26 cellular contexts compared by ENCODE assay signal in genomic region chr11:125272092-125272491, GRCh38.
DNase-seq lines count a peak whose midpoint lies in the region; ATAC-seq and TF ChIP-seq lines count a peak whose summit lies in the region.
"Had no signal": no experiment of that assay in that cellular context is flagged by ENCODE, and none has a peak within 500 bp of the region (broad histone marks: within the 10 kb centered on the region; RNA-seq: fewer than 3 reads in every experiment).

No MANE protein-coding gene starts in this region.

- no peaks in the 10 kb centered on the region for H3K9me3 Mint-ChIP-seq in effector memory CD8-positive, alpha-beta T cell
- H3K9me3 Mint-ChIP-seq: activated CD4-positive, alpha-beta T cell treated with anti-CD3 and anti-CD28 coated beads, Interleukin-2, amount 10 ng/mL, durations not matched to agents 7 days and 5 days; activated naive CD4-positive, alpha-beta T cell treated with anti-CD3 and anti-CD28 coated beads, Interleukin-2, amount 50 U/mL, for 24 hours; activated T-helper 1 cell treated with anti-CD3 and anti-CD28 coated beads, Interleukin-12 subunit alpha, Interleukin-12 subunit beta, Interleukin-2, Interleukin-4 antibody, amounts not matched to agents 30 ng/mL and 10 ng/mL and 1 ng/mL, durations not matched to agents 14 hours and 24 hours and 36 hours; CD8-positive, alpha-beta memory T cell had no signal

- H3K27me3 ChIP-seq in foreskin keratinocyte, result peaks cover 11% of the 10 kb centered on the region
- H3K27me3 ChIP-seq: upper lobe of right lung had no signal

- H3K4me1 ChIP-seq in foreskin keratinocyte, result no peaks in the 10 kb centered on the region
- H3K4me1 ChIP-seq: A549, upper lobe of right lung had no signal

- peaks cover 32 to 55% of the 10 kb centered on the region in 2 donors for H3K27me3 Mint-ChIP-seq in effector memory CD8-positive, alpha-beta T cell
- H3K27me3 Mint-ChIP-seq: activated CD4-positive, alpha-beta T cell treated with anti-CD3 and anti-CD28 coated beads, Interleukin-2, amount 10 ng/mL, durations not matched to agents 7 days and 5 days had no signal

- H3K36me3 Mint-ChIP-seq in effector memory CD8-positive, alpha-beta T cell (ENCODE audit: insufficient read depth), result no peaks in the 10 kb centered on the region
- H3K36me3 Mint-ChIP-seq: activated naive CD4-positive, alpha-beta T cell treated with anti-CD3 and anti-CD28 coated beads, Interleukin-2, amount 50 U/mL, for 24 hours; CD8-positive, alpha-beta memory T cell had no signal

- H3K4me3 Mint-ChIP-seq in effector memory CD8-positive, alpha-beta T cell, result no peak overlapping the region
- H3K4me3 Mint-ChIP-seq: activated CD4-positive, alpha-beta T cell treated with anti-CD3 and anti-CD28 coated beads, Interleukin-2, amount 10 ng/mL, durations not matched to agents 7 days and 5 days; activated naive CD4-positive, alpha-beta T cell treated with anti-CD3 and anti-CD28 coated beads, Interleukin-2, amount 50 U/mL, for 24 hours; activated T-helper 1 cell treated with anti-CD3 and anti-CD28 coated beads, Interleukin-12 subunit alpha, Interleukin-12 subunit beta, Interleukin-2, Interleukin-4 antibody, amounts not matched to agents 30 ng/mL and 10 ng/mL and 1 ng/mL, durations not matched to agents 14 hours and 24 hours and 36 hours; B cell; CD8-positive, alpha-beta memory T cell had no signal

- peak overlapping the region; percentile 88; the same call in 1 of the 2 replicates for H3K27ac ChIP-seq in VCaP
- no peak overlapping the region for H3K27ac ChIP-seq in foreskin keratinocyte
- H3K27ac ChIP-seq: A549, upper lobe of right lung had no signal

- TF ChIP-seq CTCF in VCaP (conservative IDR thresholded peaks at IDR 0.05), result no peak
- TF ChIP-seq CTCF in foreskin keratinocyte (conservative IDR thresholded peaks at IDR 0.05), result no peak

- H3K4me1 Mint-ChIP-seq in effector memory CD8-positive, alpha-beta T cell (ENCODE audit: low read depth in 2 of 2), result no peaks in the 10 kb centered on the region
- H3K4me1 Mint-ChIP-seq: activated CD4-positive, alpha-beta T cell treated with anti-CD3 and anti-CD28 coated beads, Interleukin-2, amount 10 ng/mL, durations not matched to agents 7 days and 5 days; activated naive CD4-positive, alpha-beta T cell treated with anti-CD3 and anti-CD28 coated beads, Interleukin-2, amount 50 U/mL, for 24 hours; B cell; CD8-positive, alpha-beta memory T cell had no signal

- no peak overlapping the region for H3K27ac Mint-ChIP-seq in effector memory CD8-positive, alpha-beta T cell
- H3K27ac Mint-ChIP-seq: activated CD4-positive, alpha-beta T cell treated with anti-CD3 and anti-CD28 coated beads, Interleukin-2, amount 10 ng/mL, durations not matched to agents 7 days and 5 days; activated naive CD4-positive, alpha-beta T cell treated with anti-CD3 and anti-CD28 coated beads, Interleukin-2, amount 50 U/mL, for 24 hours; activated T-helper 1 cell treated with anti-CD3 and anti-CD28 coated beads, Interleukin-12 subunit alpha, Interleukin-12 subunit beta, Interleukin-2, Interleukin-4 antibody, amounts not matched to agents 30 ng/mL and 10 ng/mL and 1 ng/mL, durations not matched to agents 14 hours and 24 hours and 36 hours; B cell; CD8-positive, alpha-beta memory T cell had no signal

- DNase-seq in EL (peak; percentile 12), foreskin keratinocyte (peak; percentile 54 to 79), non-pigmented ciliary epithelial cell (ENCODE audit: low read depth) (peak; percentile 14), NCI-H128 (lab: John Stamatoyannopoulos, UW; ENCODE audit: unreplicated experiment) (no peak)
- no peak for DNase-seq in activated T-cell treated with anti-CD3 and anti-CD28 coated beads, Interleukin-2, amount 50 U/mL, for 1 hour
- DNase-seq in effector memory CD8-positive, alpha-beta T cell, result no peak
- DNase-seq: activated CD4-positive, alpha-beta T cell treated with anti-CD3 and anti-CD28 coated beads, Interleukin-2, amount 10 ng/mL, durations not matched to agents 7 days and 5 days; CD8-positive, alpha-beta memory T cell; DMS153; effector CD4-positive, alpha-beta T cell; erythroblast; foreskin melanocyte; NCI-H1105 treated with DMSO at 0.1 percent for 48 hours; NCI-H2029 treated with DMSO at 0.1 percent for 48 hours; NCI-H226; RPMI8226; SK-N-SH; T-helper 2 cell; upper lobe of right lung had no signal

- peak; percentile 64 for ATAC-seq in foreskin keratinocyte
- ATAC-seq in effector memory CD8-positive, alpha-beta T cell (replicated peaks), result no peak
- no peak for ATAC-seq in GM19324 (IDR thresholded peaks at IDR 0.05; ENCODE audit: low FRiP score, unreplicated experiment)
- ATAC-seq: A549, HCT116, upper lobe of right lung had no signal

Comparison
In these comparisons a context has a peak if more than half of its experiments do, and no peak if none do; other contexts are left out.
1. DNase-seq: peak in EL (single experiment), foreskin keratinocyte (2 of 2) and non-pigmented ciliary epithelial cell (single experiment); none in activated T-cell treated with anti-CD3 and anti-CD28 coated beads, Interleukin-2, amount 50 U/mL, for 1 hour (single experiment), NCI-H128 (single experiment) and effector memory CD8-positive, alpha-beta T cell (0 of 3).